9 cellular contexts compared by ENCODE assay signal in the genomic region with DNA sequence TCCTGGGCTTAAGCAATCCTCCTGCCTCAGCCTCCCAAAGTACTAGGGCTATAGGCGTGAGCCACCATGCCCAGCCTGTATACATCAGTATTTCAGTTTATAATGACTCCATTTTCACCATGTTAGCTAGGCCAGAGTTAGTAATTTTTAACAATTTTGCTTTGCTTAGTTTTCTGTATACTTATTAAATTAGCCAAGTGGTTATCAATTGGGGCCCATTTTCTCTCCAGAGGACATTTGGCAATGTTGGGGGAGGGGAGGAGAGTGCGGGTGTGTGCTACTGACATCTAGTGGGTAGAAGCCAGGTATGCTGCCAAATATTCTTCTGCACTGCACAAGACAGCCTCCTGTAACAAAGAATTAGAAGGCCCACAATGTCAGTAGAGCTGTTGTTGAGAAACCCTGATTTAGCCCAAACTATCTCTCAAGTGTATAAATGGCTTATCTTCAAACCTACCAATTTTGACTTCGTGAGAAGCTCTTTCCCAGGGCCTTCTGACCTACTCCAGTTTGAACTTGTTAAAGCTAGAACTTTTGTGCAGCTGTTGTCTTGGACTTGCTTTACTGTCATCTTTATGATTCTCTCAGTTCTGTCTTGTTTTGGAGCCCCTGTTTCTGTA. TPM values are rescaled to one million over a fixed set of nuclear protein-coding genes. Genes with fewer than 3 reads are reported as not detected.
A peak's percentile ranks its signal among the peaks of the same experiment; 100 is the strongest.
DNase-seq lines count a peak whose midpoint lies in the region; ATAC-seq and TF ChIP-seq lines count a peak whose summit lies in the region.
"Had no signal": no experiment of that assay in that cellular context is flagged by ENCODE, and none has a peak within 500 bp of the region (broad histone marks: within the 10 kb centered on the region; RNA-seq: fewer than 3 reads in every experiment).

No MANE protein-coding gene starts in this region.

- POLR2A ChIA-PET in A673 (lab: Charles Lee; ENCODE audit: low non-redundant PET): no interaction called here

- BruUV-seq in A673 (replicated peaks; lab: Mats Ljungman, UMichigan): no TSS peak

- intact Hi-C loops in A673 (cut with micrococcal nuclease; ENCODE audit: unreplicated experiment): no loop called here

- H3K27ac ChIP-seq in A673 (ENCODE audit: low read depth, low read length, poor library complexity, severe bottlenecking): peak overlapping the region; percentile 35
- peak overlapping the region in 1 of 2 donors; percentile 45 for H3K27ac ChIP-seq in lung (ENCODE audit: low read depth in 1 of 2, low read length in 1 of 2)

- ATAC-seq in HG02852 (IDR thresholded peaks at IDR 0.05; ENCODE audit: unreplicated experiment): peak; percentile 71
- no peak for ATAC-seq in lung (ENCODE audit: insufficient read depth, low FRiP score)

- in situ Hi-C loops in GM13977 (cut with MboI; ENCODE audit: low pct_unique_long_range_greater_than_20kb, low sequenced_read_pairs, unreplicated experiment): no loop called here

- DNase-seq in A673 (ENCODE audit: low spot score) (peak; percentile 79), GM13977 (ENCODE audit: low spot score) (no peak), NCI-H1694 (lab: John Stamatoyannopoulos, UW) (peak; percentile 7), cerebellar cortex (ENCODE audit: low spot score) (peak; percentile 69), lung (ENCODE audit: low spot score) (peak; percentile 59)
- DNase-seq in stimulated activated CD8-positive, alpha-beta memory T cell treated with anti-CD3 and anti-CD28 coated beads, Interleukin-15, amount 100 ng/mL, for 48 hours (ENCODE audit: low read depth in 2 of 2): peak; percentile 13 to 36

- H3K4me1 ChIP-seq in A673 (ENCODE audit: insufficient read depth, low read length, poor library complexity, severe bottlenecking): peaks cover 29% of the 10 kb centered on the region
- H3K4me1 ChIP-seq in lung (ENCODE audit: control insufficient read depth in 2 of 2, insufficient read depth in 2 of 2, low read length in 2 of 2): peaks cover 4 to 38% of the 10 kb centered on the region in 2 donors

- H3K9me3 ChIP-seq in A673 (ENCODE audit: low read depth, low read length, poor library complexity, severe bottlenecking): no peaks in the 10 kb centered on the region
- H3K9me3 ChIP-seq in lung (ENCODE audit: control insufficient read depth in 2 of 2, insufficient read depth in 1 of 2, low read length in 1 of 2): no peaks in the 10 kb centered on the region

- CTCF ChIA-PET in A673 (lab: Charles Lee): no interaction called here

- no peaks in the 10 kb centered on the region for H3K36me3 ChIP-seq in A673 (ENCODE audit: insufficient read depth, low read length, poor library complexity, severe bottlenecking)
- H3K36me3 ChIP-seq in lung (ENCODE audit: control insufficient read depth in 2 of 2, insufficient read depth in 2 of 2, low read length in 2 of 2): no peaks in the 10 kb centered on the region

- TF ChIP-seq CTCF in A673 (conservative IDR thresholded peaks at IDR 0.05; ENCODE audit: low read depth, low read length): peak; percentile 76
- peak; percentile 81 for TF ChIP-seq CTCF in GM13977 (IDR thresholded peaks at IDR 0.05; ENCODE audit: extremely low read depth, insufficient read depth, missing control alignments)
- 0 out of 2 replicates have a peak, but pooled peaks have one; percentile 18 for TF ChIP-seq CTCF in WI38 (IDR thresholded peaks at IDR 0.05; ENCODE audit: low read depth, low read length)
- TF ChIP-seq CTCF in lung (IDR thresholded peaks at IDR 0.05; ENCODE audit: control extremely low read depth, extremely low read depth): peak; percentile 58

- WGBS in lung, 2 donors: 43 to 50% methylated on average over 3 of the region's 3 CpGs

- H3K27me3 ChIP-seq in A673 (replicated peaks; ENCODE audit: insufficient read depth, low read depth, low read length, poor library complexity): no peaks in the 10 kb centered on the region
- no peaks in the 10 kb centered on the region for H3K27me3 ChIP-seq in lung (ENCODE audit: control insufficient read depth, insufficient read depth)

- H3K4me3 ChIP-seq in A673 (ENCODE audit: low read depth, low read length, poor library complexity, severe bottlenecking) (no peak overlapping the region), WI38 (ENCODE audit: low read depth, low read length) (no peak overlapping the region), lung (no peak overlapping the region)
- H3K4me3 ChIP-seq: skin epidermis had no signal

RNA-seq across cellular contexts. Expression of a gene that starts 7.5 kb away (rescaled TPM):
- 40.0 and 45.9 TPM in 2 replicates for total RNA-seq in A673 (2021)
- total RNA-seq in lung: 100 to 1,000 TPM in 1 of 2 donors, 10 to 100 TPM in 1; 39.0 to 183 TPM
- 10 to 100 TPM; 20.4 to 24.8 TPM for polyA plus RNA-seq in lung

Comparison
In these comparisons a context has a peak if more than half of its experiments do, and no peak if none do; other contexts are left out.
1. CTCF ChIP-seq: peak in every context shown above with its lines; median percentile 81 in GM13977; 76 in A673; 58 in lung; 18 in WI38.